1 cellular context compared by ENCODE assay signal in genomic region chr22:31604746-31605705, GRCh38.
TF ChIP-seq lines count a peak whose summit lies in the region.

No MANE protein-coding gene starts in this region.

TF ChIP-seq in IMR-90, 13 proteins besides CTCF, POLR2A, EP300 and RAD21 (continued from another document):
- TF ChIP-seq ELK1 (IDR thresholded peaks at IDR 0.05; ENCODE audit: borderline replicate concordance, low read depth, low read length), result no peak
- TF ChIP-seq MAZ (IDR thresholded peaks at IDR 0.05; ENCODE audit: borderline replicate concordance, low read depth, low read length), result no peak
- no peak for TF ChIP-seq NFE2L2 (IDR thresholded peaks at IDR 0.05; ENCODE audit: low read depth, low read length)
